23 cellular contexts compared by ENCODE assay signal in genomic region chr6:52483671-52484003, GRCh38.
DNase-seq lines count a peak whose midpoint lies in the region; ATAC-seq and TF ChIP-seq lines count a peak whose summit lies in the region.
"Had no signal": no experiment of that assay in that cellular context is flagged by ENCODE, and none has a peak within 500 bp of the region (broad histone marks: within the 10 kb centered on the region; RNA-seq: fewer than 3 reads in every experiment).

No MANE protein-coding gene starts in this region.

- no peak overlapping the region for H4K8ac ChIP-seq in IMR-90 (ENCODE audit: low read depth in 2 of 2, low read length in 2 of 2)

- CTCF ChIA-PET in Caco-2 (lab: Charles Lee) (no interaction called here), IMR-90 (lab: Yijun Ruan, JAX) (no interaction called here)

- H3K36me3 ChIP-seq in Caco-2 (ENCODE audit: control insufficient read depth, insufficient read depth, low read length) (no peaks in the 10 kb centered on the region), IMR-90 (ENCODE audit: control insufficient read depth, insufficient read depth, low read length) (no peaks in the 10 kb centered on the region), hepatocyte (replicated peaks; ENCODE audit: insufficient read depth, low read depth) (no peaks in the 10 kb centered on the region)

- H4K20me1 ChIP-seq in IMR-90 (ENCODE audit: insufficient read depth, low read length) (no peaks in the 10 kb centered on the region), hepatocyte (ENCODE audit: insufficient read depth, poor library complexity, severe bottlenecking) (no peaks in the 10 kb centered on the region)
- H4K20me1 ChIP-seq: BLaER1 treated with 17β-estradiol and CSF1 and Interleukin-3, amounts not matched to agents 10 nM and 100 nM had no signal

- H3K4me2 ChIP-seq in IMR-90 (ENCODE audit: low read depth, low read length) (no peak overlapping the region), hepatocyte (no peak overlapping the region)
- H3K4me2 ChIP-seq: A549; BLaER1 treated with 17β-estradiol and CSF1 and Interleukin-3, amounts not matched to agents 10 nM and 100 nM had no signal

- POLR2A ChIA-PET in Caco-2 (lab: Charles Lee) (no interaction called here), IMR-90 (lab: Charles Lee; ENCODE audit: unreplicated experiment) (no interaction called here)

- H4K91ac ChIP-seq in IMR-90 (ENCODE audit: insufficient read depth, low read depth, low read length) = no peak overlapping the region

- H3K9me1 ChIP-seq in IMR-90 (ENCODE audit: insufficient read depth, low read length) = no peaks in the 10 kb centered on the region

- intact Hi-C loops in Caco-2 (cut with micrococcal nuclease; ENCODE audit: unreplicated experiment) (no loop called here), IMR-90 (cut with micrococcal nuclease) (no loop called here)

- no peak overlapping the region for H2BK120ac ChIP-seq in IMR-90 (ENCODE audit: low read depth, low read length)

- dilution Hi-C loops in IMR-90 (cut with HindIII; ENCODE audit: low sequenced_read_pairs, unreplicated experiment) = no loop called here

- H3K56ac ChIP-seq in IMR-90 (ENCODE audit: extremely low read depth, insufficient read depth, low read length) = no peak overlapping the region

- H2AFZ ChIP-seq in IMR-90 (replicated peaks; ENCODE audit: low read length, poor library complexity) = no peak overlapping the region
- no peak overlapping the region for H2AFZ ChIP-seq in hepatocyte

- no peak overlapping the region for H2BK15ac ChIP-seq in IMR-90 (ENCODE audit: low read depth, low read length)

- H3K4me1 ChIP-seq in Caco-2 = no peaks in the 10 kb centered on the region
- H3K4me1 ChIP-seq in IMR-90 (ENCODE audit: control insufficient read depth, insufficient read depth, low read length) = no peaks in the 10 kb centered on the region; the same call in 1 of the 2 replicates
- peaks cover 9% of the 10 kb centered on the region for H3K4me1 ChIP-seq in hepatocyte (ENCODE audit: insufficient read depth)
- H3K4me1 ChIP-seq: A549 had no signal

- H3K9me2 ChIP-seq in hepatocyte (replicated peaks; ENCODE audit: insufficient read depth) = no peaks in the 10 kb centered on the region

- WGBS in IMR-90 (ENCODE audit: extremely low coverage in 2 of 2, insufficient read length in 1 of 2), 2 experiments = 100% methylated on average over 1 of the region's 3 CpGs; no CpG with 5 or more reads in 1 of the 2 experiments
- 92% methylated on average over 3 of the region's 3 CpGs for WGBS in hepatocyte (ENCODE audit: low lambda C conversion rate, missing lambda C conversion rate)

- H3K36me3 Mint-ChIP-seq in Caco-2 (ENCODE audit: insufficient read depth, unreplicated experiment) (no peaks in the 10 kb centered on the region), endothelial cell (ENCODE audit: low read depth, unreplicated experiment) (peaks cover 3% of the 10 kb centered on the region)
- H3K36me3 Mint-ChIP-seq: CD8-positive, alpha-beta T cell had no signal

- in situ Hi-C loops in IMR-90 (cut with MboI; ENCODE audit: low sequenced_read_pairs) = no loop called here

- DNase-seq in Caco-2 = no peak
- DNase-seq in IMR-90 = no peak
- DNase-seq in endothelial cell (ENCODE audit: low spot score) = no peak
- no peak for DNase-seq in hepatocyte (ENCODE audit: low spot score)
- no peak for DNase-seq in iPS-NIHi11 (ENCODE audit: low spot score)
- DNase-seq in NCI-H187 (lab: John Stamatoyannopoulos, UW) = no peak
- no peak for DNase-seq in hypothalamus (lab: John Stamatoyannopoulos, UW)
- DNase-seq: AML-193; CD4-positive, alpha-beta T cell; CD8-positive, alpha-beta T cell; DMS153; DMS53; DMS79; DND-41; EL; GDM1 had no signal

- no peak overlapping the region for H2AK9ac ChIP-seq in IMR-90 (replicated peaks; ENCODE audit: low read depth, low read length, poor library complexity)

- H3K4me3 ChIP-seq in Caco-2 (ENCODE audit: low read depth, low read length) (no peak overlapping the region), IMR-90 (ENCODE audit: insufficient read depth, low read depth, low read length) (no peak overlapping the region), hepatocyte (no peak overlapping the region)
- H3K4me3 ChIP-seq: A549; BLaER1 treated with 17β-estradiol and CSF1 and Interleukin-3, amounts not matched to agents 10 nM and 100 nM; GM12878 had no signal

- no peak overlapping the region for H2BK5ac ChIP-seq in IMR-90 (ENCODE audit: low read depth, low read length, poor library complexity, severe bottlenecking)

- H3K4me1 Mint-ChIP-seq in Caco-2 (ENCODE audit: low read depth, unreplicated experiment) = no peaks in the 10 kb centered on the region
- peaks cover 12% of the 10 kb centered on the region for H3K4me1 Mint-ChIP-seq in endothelial cell (ENCODE audit: unreplicated experiment)

- 0 out of 2 replicates have a peak overlapping the region, but pooled peaks have one; percentile 7 for H2AK5ac ChIP-seq in IMR-90 (ENCODE audit: low read depth, low read length)

- H3K9ac ChIP-seq in IMR-90 (ENCODE audit: low read depth, low read length) = no peak overlapping the region
- H3K9ac ChIP-seq: BLaER1 treated with 17β-estradiol and CSF1 and Interleukin-3, amounts not matched to agents 10 nM and 100 nM had no signal

- BruUV-seq in Caco-2 (replicated peaks; lab: Mats Ljungman, UMichigan) (no TSS peak), IMR-90 (replicated peaks; lab: Mats Ljungman, UMichigan) (no TSS peak)

- H3K27ac ChIP-seq in IMR-90 (ENCODE audit: insufficient read depth, low read length) = no peak overlapping the region
- peak overlapping the region; percentile 37 for H3K27ac ChIP-seq in hepatocyte
- H3K27ac ChIP-seq: 22Rv1; A549; BLaER1 treated with 17β-estradiol and CSF1 and Interleukin-3, amounts not matched to agents 10 nM and 100 nM; C4-2B had no signal

- H3K27ac Mint-ChIP-seq in Caco-2 (ENCODE audit: unreplicated experiment) (peak overlapping the region; percentile 14), endothelial cell (ENCODE audit: unreplicated experiment) (peak overlapping the region; percentile 72)
- H3K27ac Mint-ChIP-seq: B cell; CD4-positive, alpha-beta T cell; CD8-positive, alpha-beta T cell had no signal

- H4K5ac ChIP-seq in IMR-90 (ENCODE audit: low read depth, low read length) = no peak overlapping the region

- H3K9me3 Mint-ChIP-seq in Caco-2 (ENCODE audit: unreplicated experiment) (no peaks in the 10 kb centered on the region), endothelial cell (ENCODE audit: unreplicated experiment) (no peaks in the 10 kb centered on the region)
- H3K9me3 Mint-ChIP-seq: CD4-positive, alpha-beta T cell; CD8-positive, alpha-beta T cell had no signal

- no peaks in the 10 kb centered on the region for H3K27me3 ChIP-seq in Caco-2 (replicated peaks; ENCODE audit: control insufficient read depth, insufficient read depth, low read length)
- no peaks in the 10 kb centered on the region for H3K27me3 ChIP-seq in IMR-90 (ENCODE audit: control insufficient read depth, insufficient read depth, low read length)
- no peaks in the 10 kb centered on the region for H3K27me3 ChIP-seq in hepatocyte
- H3K27me3 ChIP-seq: BLaER1 treated with 17β-estradiol and CSF1 and Interleukin-3, amounts not matched to agents 10 nM and 100 nM had no signal

- no peaks in the 10 kb centered on the region for H3K9me3 ChIP-seq in Caco-2
- H3K9me3 ChIP-seq in IMR-90 (ENCODE audit: control insufficient read depth, insufficient read depth, low read length) = no peaks in the 10 kb centered on the region
- H3K9me3 ChIP-seq in hepatocyte (ENCODE audit: low read depth) = no peaks in the 10 kb centered on the region
- H3K9me3 ChIP-seq: A549 had no signal

- TF ChIP-seq RAD21 in IMR-90 (IDR thresholded peaks at IDR 0.05; ENCODE audit: low read length) = no peak

- no peaks in the 10 kb centered on the region for H3K79me1 ChIP-seq in IMR-90 (ENCODE audit: low read depth in 1 of 2, low read length in 2 of 2)

- no peak overlapping the region for H3K4me3 Mint-ChIP-seq in Caco-2 (ENCODE audit: unreplicated experiment)
- H3K4me3 Mint-ChIP-seq in endothelial cell (ENCODE audit: unreplicated experiment) = no peak overlapping the region
- H3K4me3 Mint-ChIP-seq: B cell; CD4-positive, alpha-beta T cell; CD8-positive, alpha-beta T cell had no signal

- H3K79me2 ChIP-seq in hepatocyte = no peaks in the 10 kb centered on the region

- H3K27me3 Mint-ChIP-seq in Caco-2 (ENCODE audit: insufficient read depth, unreplicated experiment) = no peaks in the 10 kb centered on the region
- peaks cover 3% of the 10 kb centered on the region for H3K27me3 Mint-ChIP-seq in endothelial cell (ENCODE audit: unreplicated experiment)
- H3K27me3 Mint-ChIP-seq: B cell; CD4-positive, alpha-beta T cell had no signal

- no peak overlapping the region for H3K4ac ChIP-seq in IMR-90 (ENCODE audit: low read depth, low read length)

- TF ChIP-seq POLR2A in IMR-90 (IDR thresholded peaks at IDR 0.05; ENCODE audit: low read depth, low read length) = no peak

- H3K14ac ChIP-seq in IMR-90 (replicated peaks; ENCODE audit: low read depth, low read length) = no peak overlapping the region

- no peak overlapping the region for H2BK20ac ChIP-seq in IMR-90 (ENCODE audit: low read depth, low read length)

- TF ChIP-seq CTCF in Caco-2 (IDR thresholded peaks at IDR 0.05; ENCODE audit: insufficient read depth in 1 of 2, low read depth in 1 of 2, low read length in 1 of 2, severe bottlenecking in 1 of 2, unreplicated experiment in 1 of 2) = no peak
- TF ChIP-seq CTCF in IMR-90 (conservative IDR thresholded peaks at IDR 0.05; ENCODE audit: low read depth, low read length) = no peak
- no peak for TF ChIP-seq CTCF in endothelial cell (IDR thresholded peaks at IDR 0.05; ENCODE audit: unreplicated experiment)
- no peak for TF ChIP-seq CTCF in hepatocyte (IDR thresholded peaks at IDR 0.05; ENCODE audit: poor library complexity)

- no peak overlapping the region for H3K18ac ChIP-seq in IMR-90 (ENCODE audit: low read depth, low read length)

- H3K23ac ChIP-seq in IMR-90 (ENCODE audit: low read depth, low read length) = no peak overlapping the region

- ATAC-seq in IMR-90 (ENCODE audit: low read depth) = no peak
- ATAC-seq in GM21737 (IDR thresholded peaks at IDR 0.05; ENCODE audit: unreplicated experiment) = no peak
- ATAC-seq: A549; CD8-positive, alpha-beta T cell; GM12878 had no signal

TF ChIP-seq in IMR-90, 13 proteins besides CTCF, POLR2A, EP300 and RAD21 (continues in another document):
- TF ChIP-seq CHD1 (IDR thresholded peaks at IDR 0.05; ENCODE audit: low read depth, low read length) (no peak), MAZ (IDR thresholded peaks at IDR 0.05; ENCODE audit: borderline replicate concordance, low read depth, low read length) (no peak), USF2 (IDR thresholded peaks at IDR 0.05; ENCODE audit: low read depth, low read length) (no peak), CEBPB (IDR thresholded peaks at IDR 0.05; ENCODE audit: low read depth, low read length) (no peak), BHLHE40 (IDR thresholded peaks at IDR 0.05; ENCODE audit: low read depth, low read length) (no peak)
